1 cellular context compared by ENCODE assay signal in the genomic region with DNA sequence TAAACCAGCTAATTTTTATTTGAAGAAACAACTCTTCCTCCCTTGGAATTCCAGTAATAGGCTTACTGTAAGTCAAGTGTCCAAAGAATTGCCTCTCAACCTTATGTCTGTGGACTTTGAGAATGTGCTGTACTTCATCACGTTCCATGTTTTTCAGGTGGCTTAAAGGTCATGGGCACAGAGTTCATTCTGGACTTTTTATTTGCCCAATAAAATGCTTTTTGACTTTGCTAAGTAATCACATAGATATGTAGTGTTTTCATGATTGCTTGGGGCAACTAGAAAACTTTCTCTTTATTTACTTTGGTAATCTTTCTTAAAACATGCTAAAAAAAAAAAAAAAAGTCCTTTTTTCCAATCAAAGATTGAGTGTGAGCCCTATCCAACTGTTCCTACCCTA.
TF ChIP-seq lines count a peak whose summit lies in the region.

No MANE protein-coding gene starts in this region.

TF ChIP-seq in liver, 16 proteins besides CTCF, POLR2A, EP300 and RAD21 (continued from another document):
- TF ChIP-seq HNF4A (conservative IDR thresholded peaks at IDR 0.05): peak; percentile 85 to 90
- TF ChIP-seq, protein P1, sequence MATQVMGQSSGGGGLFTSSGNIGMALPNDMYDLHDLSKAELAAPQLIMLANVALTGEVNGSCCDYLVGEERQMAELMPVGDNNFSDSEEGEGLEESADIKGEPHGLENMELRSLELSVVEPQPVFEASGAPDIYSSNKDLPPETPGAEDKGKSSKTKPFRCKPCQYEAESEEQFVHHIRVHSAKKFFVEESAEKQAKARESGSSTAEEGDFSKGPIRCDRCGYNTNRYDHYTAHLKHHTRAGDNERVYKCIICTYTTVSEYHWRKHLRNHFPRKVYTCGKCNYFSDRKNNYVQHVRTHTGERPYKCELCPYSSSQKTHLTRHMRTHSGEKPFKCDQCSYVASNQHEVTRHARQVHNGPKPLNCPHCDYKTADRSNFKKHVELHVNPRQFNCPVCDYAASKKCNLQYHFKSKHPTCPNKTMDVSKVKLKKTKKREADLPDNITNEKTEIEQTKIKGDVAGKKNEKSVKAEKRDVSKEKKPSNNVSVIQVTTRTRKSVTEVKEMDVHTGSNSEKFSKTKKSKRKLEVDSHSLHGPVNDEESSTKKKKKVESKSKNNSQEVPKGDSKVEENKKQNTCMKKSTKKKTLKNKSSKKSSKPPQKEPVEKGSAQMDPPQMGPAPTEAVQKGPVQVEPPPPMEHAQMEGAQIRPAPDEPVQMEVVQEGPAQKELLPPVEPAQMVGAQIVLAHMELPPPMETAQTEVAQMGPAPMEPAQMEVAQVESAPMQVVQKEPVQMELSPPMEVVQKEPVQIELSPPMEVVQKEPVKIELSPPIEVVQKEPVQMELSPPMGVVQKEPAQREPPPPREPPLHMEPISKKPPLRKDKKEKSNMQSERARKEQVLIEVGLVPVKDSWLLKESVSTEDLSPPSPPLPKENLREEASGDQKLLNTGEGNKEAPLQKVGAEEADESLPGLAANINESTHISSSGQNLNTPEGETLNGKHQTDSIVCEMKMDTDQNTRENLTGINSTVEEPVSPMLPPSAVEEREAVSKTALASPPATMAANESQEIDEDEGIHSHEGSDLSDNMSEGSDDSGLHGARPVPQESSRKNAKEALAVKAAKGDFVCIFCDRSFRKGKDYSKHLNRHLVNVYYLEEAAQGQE (IDR thresholded peaks at IDR 0.05): peak; percentile 18
- TF ChIP-seq, protein P2, sequence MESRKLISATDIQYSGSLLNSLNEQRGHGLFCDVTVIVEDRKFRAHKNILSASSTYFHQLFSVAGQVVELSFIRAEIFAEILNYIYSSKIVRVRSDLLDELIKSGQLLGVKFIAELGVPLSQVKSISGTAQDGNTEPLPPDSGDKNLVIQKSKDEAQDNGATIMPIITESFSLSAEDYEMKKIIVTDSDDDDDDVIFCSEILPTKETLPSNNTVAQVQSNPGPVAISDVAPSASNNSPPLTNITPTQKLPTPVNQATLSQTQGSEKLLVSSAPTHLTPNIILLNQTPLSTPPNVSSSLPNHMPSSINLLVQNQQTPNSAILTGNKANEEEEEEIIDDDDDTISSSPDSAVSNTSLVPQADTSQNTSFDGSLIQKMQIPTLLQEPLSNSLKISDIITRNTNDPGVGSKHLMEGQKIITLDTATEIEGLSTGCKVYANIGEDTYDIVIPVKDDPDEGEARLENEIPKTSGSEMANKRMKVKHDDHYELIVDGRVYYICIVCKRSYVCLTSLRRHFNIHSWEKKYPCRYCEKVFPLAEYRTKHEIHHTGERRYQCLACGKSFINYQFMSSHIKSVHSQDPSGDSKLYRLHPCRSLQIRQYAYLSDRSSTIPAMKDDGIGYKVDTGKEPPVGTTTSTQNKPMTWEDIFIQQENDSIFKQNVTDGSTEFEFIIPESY (IDR thresholded peaks at IDR 0.05): no peak
- TF ChIP-seq YY1 (IDR thresholded peaks at IDR 0.05): peak; percentile 18
- peak; percentile 44 for TF ChIP-seq HNF4G (IDR thresholded peaks at IDR 0.05)
- peak; percentile 55 for TF ChIP-seq SP1 (IDR thresholded peaks at IDR 0.05)
- peak; percentile 7 for TF ChIP-seq FOXA2 (IDR thresholded peaks at IDR 0.05)
- TF ChIP-seq NR2F2 (IDR thresholded peaks at IDR 0.05): no peak
